Comparison of ENCODE assay signal across 16 cellular contexts in the genomic region with DNA sequence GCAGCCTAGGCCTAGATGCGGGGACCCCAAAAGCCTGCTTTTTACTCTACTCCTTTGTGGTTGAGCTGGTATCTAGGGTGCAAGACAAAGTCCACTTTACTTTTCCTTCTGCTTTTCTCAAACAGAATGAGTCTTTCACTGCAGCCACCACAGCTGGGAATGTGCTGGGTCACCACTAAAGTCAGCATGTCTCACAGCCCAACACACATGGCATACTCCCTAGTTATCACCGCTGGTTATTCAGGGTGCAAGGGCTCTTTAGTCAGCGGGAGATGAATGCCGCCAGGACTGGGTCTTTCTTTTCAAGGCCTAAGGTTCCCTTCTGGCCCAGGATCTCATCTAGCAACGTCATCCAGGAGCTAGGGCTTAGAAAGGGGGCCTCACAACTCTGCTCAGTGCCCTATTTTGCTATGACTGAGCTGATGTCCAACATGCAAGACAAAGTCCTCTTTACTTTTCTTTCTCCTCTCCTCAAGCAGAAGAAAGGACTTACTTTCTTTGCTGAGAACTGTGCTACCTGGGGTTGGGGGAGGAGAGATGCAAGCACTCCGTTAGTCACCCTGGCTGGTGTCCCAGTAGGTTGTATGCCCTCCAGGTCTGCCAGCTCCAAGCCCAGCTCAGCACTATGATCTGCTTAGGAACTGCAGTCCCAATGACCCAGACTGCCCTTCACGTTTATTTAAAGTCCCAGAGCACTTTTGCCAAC. TPM values are rescaled to one million over a fixed set of nuclear protein-coding genes. Genes with fewer than 3 reads are reported as not detected.
DNase-seq lines count a peak whose midpoint lies in the region; ATAC-seq, FAIRE-seq and TF ChIP-seq lines count a peak whose summit lies in the region.
"Had no signal": no experiment of that assay in that cellular context is flagged by ENCODE, and none has a peak within 500 bp of the region (broad histone marks: within the 10 kb centered on the region; RNA-seq: fewer than 3 reads in every experiment).

No MANE protein-coding gene starts in this region.

- 72% methylated on average over 7 of the region's 7 CpGs for WGBS in liver

- H3K27ac ChIP-seq in liver (ENCODE audit: low read depth in 1 of 2, low read length in 2 of 2) = no peak overlapping the region
- H3K27ac ChIP-seq: colonic mucosa, VCaP had no signal

- H3K27me3 ChIP-seq in liver (ENCODE audit: control insufficient read depth in 4 of 4, insufficient read depth in 4 of 4, low read length in 3 of 4) = no peaks in the 10 kb centered on the region
- H3K27me3 ChIP-seq: colonic mucosa had no signal

- H3K36me3 ChIP-seq in liver (ENCODE audit: control insufficient read depth in 4 of 4, insufficient read depth in 3 of 4, low read depth in 1 of 4, low read length in 3 of 4) = no peaks in the 10 kb centered on the region
- H3K36me3 ChIP-seq: colonic mucosa had no signal

- peak; percentile 63 to 72 for TF ChIP-seq RAD21 in liver (IDR thresholded peaks at IDR 0.05)

- H3K36me3 Mint-ChIP-seq in T-helper 2 cell treated with Interferon-gamma antibody and Interleukin-4, amounts not matched to agents 5 μg/mL and 100 μg/mL, for 36 hours (ENCODE audit: low read depth) = no peaks in the 10 kb centered on the region
- H3K36me3 Mint-ChIP-seq: activated naive CD8-positive, alpha-beta T cell had no signal

- H3K4me1 ChIP-seq in liver (ENCODE audit: control insufficient read depth in 4 of 4, insufficient read depth in 4 of 4, low read length in 3 of 4) = peaks cover 0 to 12% (median 8%) of the 10 kb centered on the region in 4 donors
- H3K4me1 ChIP-seq: colonic mucosa had no signal

- H3K9me3 Mint-ChIP-seq in T-helper 2 cell treated with Interferon-gamma antibody and Interleukin-4, amounts not matched to agents 5 μg/mL and 100 μg/mL, for 36 hours = no peaks in the 10 kb centered on the region
- H3K9me3 Mint-ChIP-seq: neural crest cell had no signal

- H3K4me3 ChIP-seq in epithelial cell of proximal tubule (ENCODE audit: low read depth, low read length) = no peak overlapping the region
- H3K4me3 ChIP-seq in liver (ENCODE audit: low read depth in 1 of 3, low read length in 3 of 3) = no peak overlapping the region
- H3K4me3 ChIP-seq: colonic mucosa had no signal

- peaks cover 13% of the 10 kb centered on the region for H3K27me3 Mint-ChIP-seq in T-helper 2 cell treated with Interferon-gamma antibody and Interleukin-4, amounts not matched to agents 5 μg/mL and 100 μg/mL, for 36 hours (ENCODE audit: low read depth)
- H3K27me3 Mint-ChIP-seq: activated naive CD8-positive, alpha-beta T cell had no signal

- peak; percentile 67 for FAIRE-seq in RCC 7860 (lab: Jason Lieb, UNC)

- TF ChIP-seq CTCF in epithelial cell of proximal tubule (conservative IDR thresholded peaks at IDR 0.05; ENCODE audit: low read depth, low read length) (no peak), liver (IDR thresholded peaks at IDR 0.05; ENCODE audit: low read depth, low read length, missing input control) (no peak)

- H3K27ac Mint-ChIP-seq in T-helper 2 cell treated with Interferon-gamma antibody and Interleukin-4, amounts not matched to agents 5 μg/mL and 100 μg/mL, for 36 hours = no peak overlapping the region
- H3K27ac Mint-ChIP-seq: activated naive CD8-positive, alpha-beta T cell had no signal

- H3K9me3 ChIP-seq in liver (ENCODE audit: control insufficient read depth in 4 of 4, low read length in 3 of 4) = no peaks in the 10 kb centered on the region
- H3K9me3 ChIP-seq: colonic mucosa had no signal

- no peaks in the 10 kb centered on the region for H3K4me1 Mint-ChIP-seq in T-helper 2 cell treated with Interferon-gamma antibody and Interleukin-4, amounts not matched to agents 5 μg/mL and 100 μg/mL, for 36 hours (ENCODE audit: low read depth)
- H3K4me1 Mint-ChIP-seq: neural crest cell had no signal

- no peak overlapping the region for H3K9ac ChIP-seq in liver (ENCODE audit: low read depth in 1 of 2, low read length in 2 of 2)

- no peak for ATAC-seq in HG02870 (IDR thresholded peaks at IDR 0.05; ENCODE audit: unreplicated experiment)

- no peak overlapping the region for H3K4me3 Mint-ChIP-seq in T-helper 2 cell treated with Interferon-gamma antibody and Interleukin-4, amounts not matched to agents 5 μg/mL and 100 μg/mL, for 36 hours
- H3K4me3 Mint-ChIP-seq: activated naive CD8-positive, alpha-beta T cell; neural crest cell had no signal

- DNase-seq in Daoy (ENCODE audit: low read depth) (peak; percentile 21), RCC 7860 (ENCODE audit: low spot score) (no peak), epithelial cell of proximal tubule (ENCODE audit: low read depth) (peak; percentile 56), DMS114 treated with DMSO at 0.1 percent for 48 hours (lab: John Stamatoyannopoulos, UW; ENCODE audit: unreplicated experiment) (no peak), NCI-H2196 (lab: John Stamatoyannopoulos, UW; ENCODE audit: unreplicated experiment) (no peak)
- no peak for DNase-seq in T-helper 2 cell treated with Interferon-gamma antibody and Interleukin-4, amounts not matched to agents 5 μg/mL and 100 μg/mL, for 36 hours (ENCODE audit: low spot score)
- DNase-seq: activated CD8-positive, alpha-beta memory T cell treated with anti-CD3 and anti-CD28 coated beads, Interleukin-2, amount 50 U/mL, for 4 hours; colonic mucosa; DMS153; islet precursor cell had no signal

TF ChIP-seq in liver, 16 proteins besides CTCF, POLR2A, EP300 and RAD21:
- TF ChIP-seq GABPA (IDR thresholded peaks at IDR 0.05 in 1 of 2, conservative IDR thresholded peaks at IDR 0.05 in 1 of 2) = no peak
- TF ChIP-seq, protein P1, sequence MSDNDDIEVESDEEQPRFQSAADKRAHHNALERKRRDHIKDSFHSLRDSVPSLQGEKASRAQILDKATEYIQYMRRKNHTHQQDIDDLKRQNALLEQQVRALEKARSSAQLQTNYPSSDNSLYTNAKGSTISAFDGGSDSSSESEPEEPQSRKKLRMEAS (IDR thresholded peaks at IDR 0.05) = peak; percentile 57
- TF ChIP-seq, protein P2, sequence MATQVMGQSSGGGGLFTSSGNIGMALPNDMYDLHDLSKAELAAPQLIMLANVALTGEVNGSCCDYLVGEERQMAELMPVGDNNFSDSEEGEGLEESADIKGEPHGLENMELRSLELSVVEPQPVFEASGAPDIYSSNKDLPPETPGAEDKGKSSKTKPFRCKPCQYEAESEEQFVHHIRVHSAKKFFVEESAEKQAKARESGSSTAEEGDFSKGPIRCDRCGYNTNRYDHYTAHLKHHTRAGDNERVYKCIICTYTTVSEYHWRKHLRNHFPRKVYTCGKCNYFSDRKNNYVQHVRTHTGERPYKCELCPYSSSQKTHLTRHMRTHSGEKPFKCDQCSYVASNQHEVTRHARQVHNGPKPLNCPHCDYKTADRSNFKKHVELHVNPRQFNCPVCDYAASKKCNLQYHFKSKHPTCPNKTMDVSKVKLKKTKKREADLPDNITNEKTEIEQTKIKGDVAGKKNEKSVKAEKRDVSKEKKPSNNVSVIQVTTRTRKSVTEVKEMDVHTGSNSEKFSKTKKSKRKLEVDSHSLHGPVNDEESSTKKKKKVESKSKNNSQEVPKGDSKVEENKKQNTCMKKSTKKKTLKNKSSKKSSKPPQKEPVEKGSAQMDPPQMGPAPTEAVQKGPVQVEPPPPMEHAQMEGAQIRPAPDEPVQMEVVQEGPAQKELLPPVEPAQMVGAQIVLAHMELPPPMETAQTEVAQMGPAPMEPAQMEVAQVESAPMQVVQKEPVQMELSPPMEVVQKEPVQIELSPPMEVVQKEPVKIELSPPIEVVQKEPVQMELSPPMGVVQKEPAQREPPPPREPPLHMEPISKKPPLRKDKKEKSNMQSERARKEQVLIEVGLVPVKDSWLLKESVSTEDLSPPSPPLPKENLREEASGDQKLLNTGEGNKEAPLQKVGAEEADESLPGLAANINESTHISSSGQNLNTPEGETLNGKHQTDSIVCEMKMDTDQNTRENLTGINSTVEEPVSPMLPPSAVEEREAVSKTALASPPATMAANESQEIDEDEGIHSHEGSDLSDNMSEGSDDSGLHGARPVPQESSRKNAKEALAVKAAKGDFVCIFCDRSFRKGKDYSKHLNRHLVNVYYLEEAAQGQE (IDR thresholded peaks at IDR 0.05) = peak; percentile 34
- no peak for TF ChIP-seq NR2F2 (IDR thresholded peaks at IDR 0.05)
- TF ChIP-seq RXRA (IDR thresholded peaks at IDR 0.05) = peak; percentile 87 to 89
- no peak for TF ChIP-seq YY1 (IDR thresholded peaks at IDR 0.05)
- TF ChIP-seq FOXA1 (IDR thresholded peaks at IDR 0.05) = peak; percentile 31
- TF ChIP-seq JUND (IDR thresholded peaks at IDR 0.05) = peak; percentile 54 to 59
- TF ChIP-seq TAF1 (conservative IDR thresholded peaks at IDR 0.05) = no peak
- peak; percentile 85 for TF ChIP-seq SP1 (IDR thresholded peaks at IDR 0.05)
- TF ChIP-seq, protein P3, sequence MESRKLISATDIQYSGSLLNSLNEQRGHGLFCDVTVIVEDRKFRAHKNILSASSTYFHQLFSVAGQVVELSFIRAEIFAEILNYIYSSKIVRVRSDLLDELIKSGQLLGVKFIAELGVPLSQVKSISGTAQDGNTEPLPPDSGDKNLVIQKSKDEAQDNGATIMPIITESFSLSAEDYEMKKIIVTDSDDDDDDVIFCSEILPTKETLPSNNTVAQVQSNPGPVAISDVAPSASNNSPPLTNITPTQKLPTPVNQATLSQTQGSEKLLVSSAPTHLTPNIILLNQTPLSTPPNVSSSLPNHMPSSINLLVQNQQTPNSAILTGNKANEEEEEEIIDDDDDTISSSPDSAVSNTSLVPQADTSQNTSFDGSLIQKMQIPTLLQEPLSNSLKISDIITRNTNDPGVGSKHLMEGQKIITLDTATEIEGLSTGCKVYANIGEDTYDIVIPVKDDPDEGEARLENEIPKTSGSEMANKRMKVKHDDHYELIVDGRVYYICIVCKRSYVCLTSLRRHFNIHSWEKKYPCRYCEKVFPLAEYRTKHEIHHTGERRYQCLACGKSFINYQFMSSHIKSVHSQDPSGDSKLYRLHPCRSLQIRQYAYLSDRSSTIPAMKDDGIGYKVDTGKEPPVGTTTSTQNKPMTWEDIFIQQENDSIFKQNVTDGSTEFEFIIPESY (IDR thresholded peaks at IDR 0.05) = no peak
- TF ChIP-seq, protein P4, sequence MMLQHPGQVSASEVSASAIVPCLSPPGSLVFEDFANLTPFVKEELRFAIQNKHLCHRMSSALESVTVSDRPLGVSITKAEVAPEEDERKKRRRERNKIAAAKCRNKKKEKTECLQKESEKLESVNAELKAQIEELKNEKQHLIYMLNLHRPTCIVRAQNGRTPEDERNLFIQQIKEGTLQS (IDR thresholded peaks at IDR 0.05) = no peak
- no peak for TF ChIP-seq FOXA2 (IDR thresholded peaks at IDR 0.05)
- peak; percentile 64 to 69 for TF ChIP-seq HNF4A (conservative IDR thresholded peaks at IDR 0.05)
- TF ChIP-seq EGR1 (IDR thresholded peaks at IDR 0.05; ENCODE audit: low read depth in 2 of 2) = no peak
- TF ChIP-seq HNF4G (IDR thresholded peaks at IDR 0.05) = no peak

RNA-seq across cellular contexts. Expression of a gene that starts 22.9 kb away (rescaled TPM):
- not detected in 2 replicates for total RNA-seq in Daoy (2014; rRNA removed; shearing (Covaris generic))
- total RNA-seq in epithelial cell of proximal tubule (not detected in 2 replicates), liver (under 1 TPM; 0.05 to 0.67 TPM)
- polyA plus RNA-seq in liver = under 1 TPM in 1 of 2 donors, not detected in 1; 0.28 TPM
- polyA plus RNA-seq: AG04450 had no signal

Comparison
In these comparisons a context has a peak if more than half of its experiments do, and no peak if none do; other contexts are left out.
1. DNase-seq: peak in Daoy (single experiment) and epithelial cell of proximal tubule (single experiment); none in RCC 7860 (single experiment), DMS114 treated with DMSO at 0.1 percent for 48 hours (single experiment), T-helper 2 cell treated with Interferon-gamma antibody and Interleukin-4, amounts not matched to agents 5 μg/mL and 100 μg/mL, for 36 hours (single experiment) and NCI-H2196 (single experiment).